22 cellular contexts compared by ENCODE assay signal in the genomic region with DNA sequence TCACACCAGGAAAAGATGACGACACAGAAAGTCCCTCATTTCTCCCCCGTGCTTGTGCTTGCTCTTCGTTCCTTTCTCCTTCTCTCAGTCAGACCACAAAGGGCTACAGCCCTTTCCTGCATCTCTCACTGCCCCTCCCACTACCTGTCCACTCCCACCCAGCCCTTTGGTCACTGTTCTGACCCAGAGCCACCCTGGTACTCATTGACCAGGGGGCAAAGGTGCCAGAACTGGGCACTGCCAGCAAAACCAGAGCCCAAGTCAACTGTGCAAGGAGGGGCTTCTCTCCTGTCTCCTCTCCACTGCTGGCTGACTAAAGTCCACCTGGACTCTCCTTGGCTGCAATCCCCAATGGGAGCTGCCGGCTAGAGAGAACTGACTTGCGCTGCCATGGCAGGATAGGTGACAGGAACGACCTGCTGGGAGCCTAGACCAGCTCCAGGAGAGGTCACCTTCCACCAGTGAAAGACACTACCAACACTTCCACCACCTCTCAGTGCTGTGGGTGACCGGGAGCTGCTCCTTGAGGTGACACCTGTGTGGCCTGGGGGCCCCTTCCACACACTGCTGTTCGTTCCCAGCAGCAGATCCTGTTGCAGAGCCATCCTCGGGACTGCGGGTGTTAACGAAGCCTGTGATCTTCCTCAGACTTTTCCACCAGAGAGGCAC. TPM values are rescaled to one million over a fixed set of nuclear protein-coding genes. Genes with fewer than 3 reads are reported as not detected.
"Had no signal": no experiment of that assay in that cellular context is flagged by ENCODE, and none has a peak within 500 bp of the region (broad histone marks: within the 10 kb centered on the region; RNA-seq: fewer than 3 reads in every experiment).

No MANE protein-coding gene starts in this region.

- H3K27ac Mint-ChIP-seq: activated CD4-positive, alpha-beta memory T cell treated with anti-CD3 and anti-CD28 coated beads for 36 hours; nephron progenitor cell had no signal

- H3K36me3 Mint-ChIP-seq: activated CD4-positive, alpha-beta memory T cell treated with anti-CD3 and anti-CD28 coated beads for 36 hours had no signal

- H3K4me3 ChIP-seq: cardiac muscle cell, coronary artery, sigmoid colon, thyroid gland had no signal

- H3K4me3 Mint-ChIP-seq: activated CD4-positive, alpha-beta memory T cell treated with anti-CD3 and anti-CD28 coated beads for 36 hours; activated T-cell treated with anti-CD3 and anti-CD28 coated beads, Interleukin-2, amount 50 U/mL, for 4 hours; nephron progenitor cell had no signal

- H3K9me3 ChIP-seq: sigmoid colon, thyroid gland had no signal

- H3K9me3 Mint-ChIP-seq: activated CD4-positive, alpha-beta memory T cell treated with anti-CD3 and anti-CD28 coated beads for 36 hours; activated T-cell treated with anti-CD3 and anti-CD28 coated beads, Interleukin-2, amount 50 U/mL, for 4 hours; nephron progenitor cell had no signal

- H3K36me3 ChIP-seq: cardiac muscle cell, sigmoid colon, thyroid gland had no signal

- DNase-seq: activated CD4-positive, alpha-beta memory T cell treated with anti-CD3 and anti-CD28 coated beads for 36 hours; activated effector memory CD4-positive, alpha-beta T cell treated with Interleukin-2 at 50 U/mL for 16 hours; activated naive CD4-positive, alpha-beta T cell treated with anti-CD3 and anti-CD28 coated beads, Interleukin-2, amount 50 U/mL, for 16 hours; activated T-cell treated with anti-CD3 and anti-CD28 coated beads, Interleukin-2, amount 50 U/mL, for 4 hours; effector CD4-positive, alpha-beta T cell; foreskin melanocyte; nephron progenitor cell; sigmoid colon; stimulated activated CD4-positive, alpha-beta T cell treated with anti-CD3 and anti-CD28 coated beads, Interleukin-12 subunit alpha, Interleukin-12 subunit beta, amount 100 ng/mL, for 4 hours; stimulated activated CD4-positive, alpha-beta T cell treated with anti-CD3 and anti-CD28 coated beads, Interleukin-2, amount 100 ng/mL, for 24 hours; thyroid gland had no signal

- H3K4me1 ChIP-seq: sigmoid colon had no signal

- H3K27ac ChIP-seq: cardiac muscle cell, coronary artery, epithelial cell of prostate, sigmoid colon, thyroid gland, VCaP had no signal

- FAIRE-seq: astrocyte had no signal

- H3K27me3 ChIP-seq: sigmoid colon, thyroid gland had no signal

RNA-seq across cellular contexts. Expression of a gene that starts 32.8 kb away (rescaled TPM):
- total RNA-seq: activated CD4-positive, alpha-beta memory T cell treated with anti-CD3 and anti-CD28 coated beads for 36 hours; activated T-cell treated with anti-CD3 and anti-CD28 coated beads, Interleukin-2, amount 50 U/mL, for 4 hours; astrocyte; cardiac muscle cell; fibroblast of lung; lung microvascular endothelial cell; osteocyte; pulmonary artery endothelial cell; T-helper 1 cell treated with Interleukin-12 subunit alpha and Interleukin-12 subunit beta and Interleukin-4 antibody, amounts not matched to agents 30 ng/mL and 1 ng/mL, for 36 hours had no signal
- polyA plus RNA-seq: cardiac muscle cell, fibroblast of lung had no signal

RNA-seq across cellular contexts. Expression of a gene that starts 41.1 kb away (rescaled TPM):
- total RNA-seq: activated CD4-positive, alpha-beta memory T cell treated with anti-CD3 and anti-CD28 coated beads for 36 hours; activated T-cell treated with anti-CD3 and anti-CD28 coated beads, Interleukin-2, amount 50 U/mL, for 4 hours; astrocyte; cardiac muscle cell; fibroblast of lung; lung microvascular endothelial cell; mononuclear cell; osteocyte; pulmonary artery endothelial cell; sigmoid colon; T-helper 1 cell treated with Interleukin-12 subunit alpha and Interleukin-12 subunit beta and Interleukin-4 antibody, amounts not matched to agents 30 ng/mL and 1 ng/mL, for 36 hours had no signal
- polyA plus RNA-seq: cardiac muscle cell, fibroblast of lung, sigmoid colon had no signal

RNA-seq across cellular contexts. Expression of a gene that starts 52.2 kb away (rescaled TPM):
- total RNA-seq: osteocyte, pulmonary artery endothelial cell had no signal
